ENCODE assay signal across 19 cellular contexts in the genomic region with DNA sequence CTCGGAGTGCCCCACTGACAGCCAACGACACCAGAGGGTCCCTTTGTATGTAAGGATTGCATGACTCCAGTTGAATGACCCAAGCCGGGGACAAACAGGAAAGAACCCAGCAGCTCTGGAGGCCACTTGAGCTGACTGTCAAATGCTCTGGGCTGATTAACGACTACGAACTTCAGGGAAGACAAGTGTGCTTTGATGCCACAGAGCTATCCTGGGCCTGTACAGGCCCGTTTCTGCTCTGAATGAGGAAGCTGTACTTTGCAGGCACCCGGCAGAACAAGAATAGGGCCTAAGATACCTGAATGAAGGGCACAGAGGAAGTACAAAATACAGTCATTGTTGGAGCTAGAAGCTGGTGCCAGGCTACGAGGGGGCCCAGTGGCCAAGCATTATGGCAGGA.
DNase-seq lines count a peak whose midpoint lies in the region; ATAC-seq and TF ChIP-seq lines count a peak whose summit lies in the region.
"Had no signal": no experiment of that assay in that cellular context is flagged by ENCODE, and none has a peak within 500 bp of the region (broad histone marks: within the 10 kb centered on the region; RNA-seq: fewer than 3 reads in every experiment).

No MANE protein-coding gene starts in this region.

- intact Hi-C loops in HCT116 (cut with micrococcal nuclease), result no loop called here

- POLR2A ChIA-PET in HCT116 (lab: Charles Lee), result interaction anchor here (0.7 to 2.7 kb wide), 4 partner anchors 10 to 108 kb away, joined by 3 to 6 read pairs (median 4); no protein-coding TSS in a partner anchor

- peaks cover 2% of the 10 kb centered on the region for H3K27me3 Mint-ChIP-seq in nephron progenitor cell (ENCODE audit: low read depth, poor library complexity)
- H3K27me3 Mint-ChIP-seq: activated T-helper 17 cell treated with anti-CD3 and anti-CD28 coated beads, Interleukin-2, amount 50 U/mL, for 72 hours; T-cell had no signal

- TF ChIP-seq RAD21 in HCT116 (IDR thresholded peaks at IDR 0.05; ENCODE audit: low read depth), result no peak

- no peaks in the 10 kb centered on the region for H4K20me1 ChIP-seq in HCT116 (ENCODE audit: insufficient read depth)

- no peaks in the 10 kb centered on the region for H3K79me2 ChIP-seq in HCT116 (ENCODE audit: insufficient read depth, low read length)

- no peak overlapping the region; the same call in 1 of the 2 replicates for H3K4me2 ChIP-seq in HCT116 (ENCODE audit: low read length)

- CTCF ChIA-PET in HCT116 (lab: Charles Lee), result interaction anchor here (0.7 to 2.3 kb wide), 3 partner anchors 29 to 131 kb away, joined by 3 to 10 read pairs (median 3); no protein-coding TSS in a partner anchor

- no peak overlapping the region for H3K4me3 ChIP-seq in HCT116 (replicated peaks in 1 of 2; ENCODE audit: low read depth in 1 of 2, low read length in 2 of 2)
- H3K4me3 ChIP-seq: adrenal gland, testis had no signal

- H3K36me3 Mint-ChIP-seq in nephron progenitor cell (ENCODE audit: low read depth), result no peaks in the 10 kb centered on the region
- H3K36me3 Mint-ChIP-seq: WTC11 had no signal

- RAD21 ChIA-PET in HCT116 (lab: Charles Lee; ENCODE audit: low non-redundant PET in 1 of 2, low total read pairs in 2 of 2, uncharacterized antibody in 2 of 2, unreplicated experiment in 2 of 2), result interaction anchor here in 1 of 2 experiments (0.8 kb wide), 1 partner anchor 84 kb away, joined by 3 read pairs; no protein-coding TSS in a partner anchor

- no peaks in the 10 kb centered on the region for H3K9me2 ChIP-seq in HCT116 (ENCODE audit: insufficient read depth)

- H3K9me3 Mint-ChIP-seq in nephron progenitor cell, result peaks cover 4% of the 10 kb centered on the region
- H3K9me3 Mint-ChIP-seq: activated T-helper 17 cell treated with anti-CD3 and anti-CD28 coated beads, Interleukin-2, amount 50 U/mL, for 72 hours; T-cell had no signal

- H3K4me1 Mint-ChIP-seq in nephron progenitor cell, result peaks cover 66% of the 10 kb centered on the region
- H3K4me1 Mint-ChIP-seq: T-cell, WTC11 had no signal

- BruUV-seq in HCT116 (replicated peaks; lab: Mats Ljungman, UMichigan), result no TSS peak

- ATAC-seq in HCT116, result no peak
- ATAC-seq: activated T-helper 17 cell treated with anti-CD3 and anti-CD28 coated beads, Interleukin-2, amount 50 U/mL, for 72 hours; T-cell; WTC11 had no signal

- peaks cover 33 to 61% of the 10 kb centered on the region in 2 experiments for H3K4me1 ChIP-seq in HCT116 (ENCODE audit: control insufficient read depth in 1 of 2, insufficient read depth in 2 of 2, low read length in 2 of 2)
- H3K4me1 ChIP-seq: testis had no signal

- no peak for TF ChIP-seq CTCF in HCT116 (IDR thresholded peaks at IDR 0.05 in 2 of 3, conservative IDR thresholded peaks at IDR 0.05 in 1 of 3; ENCODE audit: borderline replicate concordance in 1 of 3, insufficient read depth in 1 of 3, low read depth in 2 of 3, low read length in 2 of 3)
- no peak for TF ChIP-seq CTCF in nephron progenitor cell (IDR thresholded peaks at IDR 0.05)

- TF ChIP-seq POLR2A in HCT116 (IDR thresholded peaks at IDR 0.05; ENCODE audit: borderline replicate concordance, extremely low read depth, insufficient read depth, insufficient read length), result no peak

- H3K27me3 ChIP-seq in HCT116 (ENCODE audit: insufficient read depth, low read length), result no peaks in the 10 kb centered on the region
- H3K27me3 ChIP-seq: adrenal gland, BE2C, testis had no signal

- peak overlapping the region; percentile 10; the same call in 1 of the 2 replicates for H3K27ac ChIP-seq in HCT116 (ENCODE audit: low read depth, low read length)
- H3K27ac ChIP-seq: adrenal gland, testis had no signal

- peak overlapping the region; percentile 27 for H3K4me3 Mint-ChIP-seq in nephron progenitor cell
- H3K4me3 Mint-ChIP-seq: activated T-helper 17 cell treated with anti-CD3 and anti-CD28 coated beads, Interleukin-2, amount 50 U/mL, for 72 hours; endodermal cell; T-cell; WTC11 had no signal

- H3K9ac ChIP-seq in HCT116 (ENCODE audit: low read length), result no peak overlapping the region

- H2AFZ ChIP-seq in HCT116 (ENCODE audit: low read depth, low read length, poor library complexity, severe bottlenecking), result no peak overlapping the region

- peak overlapping the region; percentile 50 for H3K27ac Mint-ChIP-seq in nephron progenitor cell
- H3K27ac Mint-ChIP-seq: activated T-helper 17 cell treated with anti-CD3 and anti-CD28 coated beads, Interleukin-2, amount 50 U/mL, for 72 hours; endodermal cell; T-cell; WTC11 had no signal

- no peak for DNase-seq in HCT116 (ENCODE audit: low read depth, low spot score)
- peak; percentile 68 for DNase-seq in NCI-H187 treated with DMSO at 0.1 percent for 48 hours (lab: John Stamatoyannopoulos, UW)
- DNase-seq in SHP77 (lab: John Stamatoyannopoulos, UW), result peak; percentile 58 to 64
- DNase-seq in nephron progenitor cell, result peak; percentile 20
- no peak for DNase-seq in T1000 (lab: John Stamatoyannopoulos, UW)
- no peak for DNase-seq in UCSD-AML1 (lab: John Stamatoyannopoulos, UW; ENCODE audit: unreplicated experiment)
- no peak for DNase-seq in midbrain (lab: John Stamatoyannopoulos, UW)
- DNase-seq: activated CD8-positive, alpha-beta memory T cell treated with anti-CD3 and anti-CD28 coated beads for 24 hours; adrenal gland; BE2C; cerebellar nuclear complex; endodermal cell; foreskin fibroblast; occipital lobe; stimulated activated CD4-positive, alpha-beta T cell treated with anti-CD3 and anti-CD28 coated beads, Interleukin-4, amount 100 ng/mL, for 4 hours; T-cell; testis had no signal

- no peaks in the 10 kb centered on the region for H3K36me3 ChIP-seq in HCT116 (ENCODE audit: control insufficient read depth in 1 of 2, insufficient read depth in 2 of 2, low read length in 2 of 2)
- H3K36me3 ChIP-seq: adrenal gland, BE2C had no signal

- H3K9me3 ChIP-seq in HCT116 (ENCODE audit: control insufficient read depth in 1 of 2, insufficient read depth in 1 of 2, low read depth in 1 of 2, low read length in 2 of 2), result no peaks in the 10 kb centered on the region
- H3K9me3 ChIP-seq: adrenal gland, BE2C, testis had no signal

TF ChIP-seq in HCT116, 20 proteins besides CTCF, POLR2A, EP300 and RAD21:
- TF ChIP-seq ZFX (IDR thresholded peaks at IDR 0.05), result 0 out of 2 replicates have a peak, but pooled peaks have one; percentile 28
- TF ChIP-seq EZH2 (IDR thresholded peaks at IDR 0.05), result no peak

Comparison
In these comparisons a context has a peak if more than half of its experiments do, and no peak if none do; other contexts are left out.
1. DNase-seq: peak in NCI-H187 treated with DMSO at 0.1 percent for 48 hours (single experiment), SHP77 (2 of 2) and nephron progenitor cell (single experiment); none in HCT116 (single experiment), T1000 (single experiment), UCSD-AML1 (single experiment) and midbrain (single experiment).